In genomic region chr2:49843314-49843713, GRCh38 we compare ENCODE assay signal across 28 cellular contexts.
DNase-seq lines count a peak whose midpoint lies in the region; ATAC-seq and TF ChIP-seq lines count a peak whose summit lies in the region.
"Had no signal": no experiment of that assay in that cellular context is flagged by ENCODE, and none has a peak within 500 bp of the region (broad histone marks: within the 10 kb centered on the region; RNA-seq: fewer than 3 reads in every experiment).

No MANE protein-coding gene starts in this region.

- in situ Hi-C loops in GM13977 (cut with MboI; ENCODE audit: low pct_unique_long_range_greater_than_20kb, low sequenced_read_pairs, unreplicated experiment): no loop called here

- no peaks in the 10 kb centered on the region for H3K36me3 ChIP-seq in OCI-LY3 (replicated peaks; ENCODE audit: low read depth, low read length)
- H3K36me3 ChIP-seq: HAP-1, Peyer's patch had no signal

- no peaks in the 10 kb centered on the region for H4K20me1 ChIP-seq in OCI-LY3 (ENCODE audit: insufficient read depth, low read length)

- no peak overlapping the region for H3K4me2 ChIP-seq in OCI-LY3 (ENCODE audit: low read length)
- H3K4me2 ChIP-seq: SK-N-SH had no signal

- peak; percentile 9 for TF ChIP-seq CTCF in GM13977 (IDR thresholded peaks at IDR 0.05; ENCODE audit: extremely low read depth, insufficient read depth, missing control alignments)
- peak; percentile 38 for TF ChIP-seq CTCF in OCI-LY3 (IDR thresholded peaks at IDR 0.05; ENCODE audit: low read depth, low read length)

- DNase-seq in NOMO-1 treated with DMSO at 0.1 percent for 48 hours (lab: John Stamatoyannopoulos, UW; ENCODE audit: unreplicated experiment): peak; percentile 2
- no peak for DNase-seq in NOMO-1 treated with dmso at 0.1 percent for 144 hours (lab: John Stamatoyannopoulos, UW; ENCODE audit: unreplicated experiment)
- no peak for DNase-seq in GM13977 (ENCODE audit: low spot score)
- DNase-seq in activated CD4-positive, CD25-positive, alpha-beta regulatory T cell treated with anti-CD3 and anti-CD28 coated beads, Interleukin-2, amount 50 U/mL, for 72 hours: no peak
- DNase-seq: CD4-positive, CD25-positive, alpha-beta regulatory T cell; DMS79 treated with DMSO at 0.1 percent for 48 hours; GF-D8; HFFc6; Kasumi-1; MV-4-11; NCI-H1105 treated with DMSO at 0.1 percent for 48 hours; NCI-H146; NCI-H1930; NCI-H446; NCI-H524 treated with DMSO at 0.1 percent for 48 hours; NCI-H774; NK-92 treated with Interleukin-12 subunit alpha and Interleukin-12 subunit beta, amount 100 ng/mL, for 24 hours; OCI-M1; Peyer's patch; SIG-M5; SK-N-SH; SW 1271 had no signal

- no peaks in the 10 kb centered on the region for H3K79me2 ChIP-seq in OCI-LY3 (ENCODE audit: low read length)

- H3K27me3 ChIP-seq in OCI-LY3 (ENCODE audit: low read depth, low read length): peaks cover 4% of the 10 kb centered on the region; the same call in 1 of the 2 replicates
- H3K27me3 ChIP-seq: Peyer's patch had no signal

- no peak overlapping the region for H3K27ac ChIP-seq in OCI-LY3 (ENCODE audit: low read length)
- H3K27ac ChIP-seq: Peyer's patch had no signal

- H3K4me3 ChIP-seq in OCI-LY3 (ENCODE audit: low read length): no peak overlapping the region
- H3K4me3 ChIP-seq: GM12878, HAP-1, K562, Peyer's patch had no signal

- no peak overlapping the region for H2AFZ ChIP-seq in OCI-LY3 (ENCODE audit: low read depth, low read length)

- no peaks in the 10 kb centered on the region for H3K9me3 ChIP-seq in OCI-LY3 (ENCODE audit: insufficient read depth, low read length)
- H3K9me3 ChIP-seq: HAP-1, Peyer's patch, SK-N-SH had no signal

- peaks cover 8% of the 10 kb centered on the region for H3K4me1 ChIP-seq in OCI-LY3 (ENCODE audit: low read length)
- H3K4me1 ChIP-seq: Peyer's patch had no signal

- no peak overlapping the region for H3K9ac ChIP-seq in OCI-LY3 (ENCODE audit: low read length)
- H3K9ac ChIP-seq: SK-N-SH had no signal

- ATAC-seq in GM18858 (IDR thresholded peaks at IDR 0.05; ENCODE audit: unreplicated experiment) (no peak), GM21515 (IDR thresholded peaks at IDR 0.05; ENCODE audit: unreplicated experiment) (no peak)
- ATAC-seq: GM12878, K562 had no signal
